Comparison of ENCODE assay signal across 7 cellular contexts in the genomic region with DNA sequence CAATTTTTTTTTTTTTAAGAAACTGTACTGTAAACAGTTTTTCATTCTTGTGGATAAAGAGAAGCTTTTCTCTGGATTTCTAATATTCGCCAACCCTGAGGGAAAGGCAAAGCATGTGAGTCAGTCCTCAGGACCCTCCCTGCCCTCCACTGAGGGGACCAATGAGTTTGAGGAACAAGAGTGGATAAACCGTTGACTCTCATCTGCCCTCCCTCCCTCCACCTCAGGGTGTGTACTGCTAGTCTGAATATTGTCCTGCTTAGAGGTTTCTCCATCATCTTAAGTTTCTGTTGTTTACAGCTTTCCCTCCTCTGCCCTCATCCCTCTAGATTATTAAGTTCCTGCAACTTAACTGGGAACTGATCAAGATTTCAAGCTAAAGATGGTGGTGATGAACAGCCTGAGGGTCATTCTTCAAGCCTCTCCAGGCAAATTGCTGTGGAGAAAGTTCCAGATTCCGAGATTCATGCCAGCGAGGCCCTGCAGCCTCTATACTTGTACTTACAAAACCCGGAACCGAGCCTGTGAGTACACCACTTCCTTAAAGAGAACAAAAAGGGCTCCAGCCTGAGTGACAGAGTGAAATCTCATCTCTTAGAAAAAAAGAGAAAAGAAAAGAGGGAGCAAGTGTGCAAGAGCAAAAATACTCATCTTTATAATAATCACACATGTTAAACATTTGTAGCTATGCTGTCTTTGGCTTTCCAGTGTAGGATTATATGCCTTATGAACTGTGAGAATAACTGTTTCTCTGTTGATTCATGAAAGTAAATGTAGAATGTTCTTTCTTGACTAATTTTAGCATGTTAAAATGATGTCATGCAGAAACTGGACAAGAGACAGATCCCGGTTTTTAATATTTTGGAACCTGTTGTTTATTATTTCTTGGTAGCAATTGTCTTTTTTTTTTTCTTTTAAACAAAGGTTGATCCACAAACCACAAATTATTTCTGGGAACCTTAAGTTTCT. TPM values are rescaled to one million over a fixed set of nuclear protein-coding genes. Genes with fewer than 3 reads are reported as not detected.
DNase-seq lines count a peak whose midpoint lies in the region; ATAC-seq and TF ChIP-seq lines count a peak whose summit lies in the region.

No MANE protein-coding gene starts in this region.

- no peak overlapping the region for H2AFZ ChIP-seq in PC-9

- TF ChIP-seq POLR2A in esophagus muscularis mucosa (IDR thresholded peaks at IDR 0.05; ENCODE audit: low read depth): no peak

- H3K27ac ChIP-seq in Panc1 (ENCODE audit: low read length): peak overlapping the region; percentile 44; the same call in 1 of the 2 replicates
- H3K27ac ChIP-seq in esophagus muscularis mucosa (replicated peaks in 1 of 4): peak overlapping the region; percentile 64 to 73 (median 69)
- peak overlapping the region in 19 of 21 experiments; percentile 41 to 95 (median 79) for H3K27ac ChIP-seq in skin epidermis
- no peak overlapping the region for H3K27ac ChIP-seq in PC-9

- H3K79me2 ChIP-seq in PC-9 (ENCODE audit: low read depth): no peaks in the 10 kb centered on the region

- H3K27me3 ChIP-seq in Panc1 (ENCODE audit: control insufficient read depth, insufficient read depth, low read length) (no peaks in the 10 kb centered on the region), esophagus muscularis mucosa (no peaks in the 10 kb centered on the region), Caco-2 (replicated peaks; ENCODE audit: control insufficient read depth, insufficient read depth, low read length) (no peaks in the 10 kb centered on the region), PC-9 (ENCODE audit: insufficient read depth, low read depth) (no peaks in the 10 kb centered on the region)

- peak; percentile 83 for ATAC-seq in GM18873 (IDR thresholded peaks at IDR 0.05; ENCODE audit: low FRiP score, unreplicated experiment)
- peak; percentile 75 for ATAC-seq in HG02763 (IDR thresholded peaks at IDR 0.05; ENCODE audit: unreplicated experiment)
- ATAC-seq in Panc1: no peak

- no peaks in the 10 kb centered on the region for H3K36me3 Mint-ChIP-seq in Caco-2 (ENCODE audit: insufficient read depth, unreplicated experiment)

- H3K4me3 ChIP-seq in Panc1 (ENCODE audit: low read depth in 2 of 2, low read length in 2 of 2): no peak overlapping the region
- H3K4me3 ChIP-seq in esophagus muscularis mucosa: no peak overlapping the region
- no peak overlapping the region for H3K4me3 ChIP-seq in skin epidermis
- no peak overlapping the region for H3K4me3 ChIP-seq in Caco-2 (ENCODE audit: low read depth, low read length)
- H3K4me3 ChIP-seq in PC-9: no peak overlapping the region

- no peak overlapping the region for H3K4me2 ChIP-seq in PC-9

- H3K4me1 ChIP-seq in Panc1 (ENCODE audit: control insufficient read depth, insufficient read depth, low read length): no peaks in the 10 kb centered on the region
- peaks cover 18 to 34% (median 29%) of the 10 kb centered on the region in 4 donors for H3K4me1 ChIP-seq in esophagus muscularis mucosa
- H3K4me1 ChIP-seq in Caco-2: no peaks in the 10 kb centered on the region
- H3K4me1 ChIP-seq in PC-9 (replicated peaks; ENCODE audit: insufficient read depth): no peaks in the 10 kb centered on the region

- H3K9me3 ChIP-seq in Panc1 (ENCODE audit: control insufficient read depth, insufficient read depth, low read depth, low read length): no peaks in the 10 kb centered on the region
- no peaks in the 10 kb centered on the region for H3K9me3 ChIP-seq in esophagus muscularis mucosa
- no peaks in the 10 kb centered on the region for H3K9me3 ChIP-seq in Caco-2
- H3K9me3 ChIP-seq in PC-9 (ENCODE audit: insufficient read depth, low read depth): no peaks in the 10 kb centered on the region

- H3K36me3 ChIP-seq in Panc1 (ENCODE audit: control insufficient read depth, insufficient read depth, low read length) (no peaks in the 10 kb centered on the region), esophagus muscularis mucosa (no peaks in the 10 kb centered on the region), Caco-2 (ENCODE audit: control insufficient read depth, insufficient read depth, low read length) (no peaks in the 10 kb centered on the region), PC-9 (ENCODE audit: low read depth) (no peaks in the 10 kb centered on the region)

- POLR2A ChIA-PET in Panc1 (lab: Charles Lee) (no interaction called here), Caco-2 (lab: Charles Lee) (no interaction called here), PC-9 (lab: Charles Lee; ENCODE audit: unreplicated experiment) (no interaction called here)

- no peaks in the 10 kb centered on the region for H4K20me1 ChIP-seq in PC-9 (ENCODE audit: insufficient read depth)

- peaks cover 11% of the 10 kb centered on the region for H3K4me1 Mint-ChIP-seq in Caco-2 (ENCODE audit: low read depth, unreplicated experiment)

- CTCF ChIA-PET in Panc1 (lab: Charles Lee) (no interaction called here), Caco-2 (lab: Charles Lee) (no interaction called here), PC-9 (lab: Charles Lee) (no interaction called here)

- intact Hi-C loops in Panc1 (cut with micrococcal nuclease; ENCODE audit: unreplicated experiment): no loop called here
- intact Hi-C loops in esophagus muscularis mucosa (cut with DNase I): no loop called here
- intact Hi-C loops in Caco-2 (cut with micrococcal nuclease; ENCODE audit: unreplicated experiment): no loop called here
- intact Hi-C loops in PC-9 (cut with micrococcal nuclease; ENCODE audit: unreplicated experiment): no loop called here

- H3K4me3 Mint-ChIP-seq in Caco-2 (ENCODE audit: unreplicated experiment): no peak overlapping the region

- H3K9me2 ChIP-seq in PC-9 (ENCODE audit: insufficient read depth): no peaks in the 10 kb centered on the region

- no peaks in the 10 kb centered on the region for H3K9me3 Mint-ChIP-seq in Caco-2 (ENCODE audit: unreplicated experiment)

- BruUV-seq in Panc1 (replicated peaks; lab: Mats Ljungman, UMichigan) (no TSS peak), Caco-2 (replicated peaks; lab: Mats Ljungman, UMichigan) (no TSS peak), PC-9 (replicated peaks; lab: Mats Ljungman, UMichigan) (no TSS peak)

- 54% methylated on average over 7 of the region's 7 CpGs for WGBS in esophagus muscularis mucosa

- in situ Hi-C loops in Panc1 (cut with HindIII; ENCODE audit: low pct_unique_long_range_greater_than_20kb, low sequenced_read_pairs): no loop called here

- no peaks in the 10 kb centered on the region for H3K27me3 Mint-ChIP-seq in Caco-2 (ENCODE audit: insufficient read depth, unreplicated experiment)

- no peak overlapping the region for H3K27ac Mint-ChIP-seq in Caco-2 (ENCODE audit: unreplicated experiment)

- H3F3A ChIP-seq in PC-9 (ENCODE audit: insufficient read depth, low read depth): no peaks in the 10 kb centered on the region

- TF ChIP-seq EP300 in esophagus muscularis mucosa (IDR thresholded peaks at IDR 0.05): no peak

- no peak for DNase-seq in Panc1 (ENCODE audit: low read depth, low spot score)
- no peak for DNase-seq in esophagus muscularis mucosa (ENCODE audit: extremely low spot score)
- DNase-seq in Caco-2: no peak
- no peak for DNase-seq in PC-9

- TF ChIP-seq CTCF in Panc1 (IDR thresholded peaks at IDR 0.05) (no peak), esophagus muscularis mucosa (IDR thresholded peaks at IDR 0.05) (no peak), Caco-2 (IDR thresholded peaks at IDR 0.05; ENCODE audit: insufficient read depth in 1 of 2, low read depth in 1 of 2, low read length in 1 of 2, severe bottlenecking in 1 of 2, unreplicated experiment in 1 of 2) (no peak), PC-9 (conservative IDR thresholded peaks at IDR 0.05) (no peak)

RNA-seq across cellular contexts. Expression of gene CA5B, which starts 11.9 kb away (rescaled TPM):
- total RNA-seq in Panc1 (2021; ENCODE audit: unreplicated experiment) (6.8 TPM), esophagus muscularis mucosa (1 to 10 TPM; 4.2 to 8.2 (median 6.0) TPM), Caco-2 (2022) (4.1 and 4.2 TPM in 2 replicates), PC-9 (2021) (10.9 and 12.1 TPM in 2 replicates)
- polyA plus RNA-seq in Panc1 (2012; ENCODE audit: insufficient read length): 6.5 TPM

RNA-seq across cellular contexts. Expression of gene ZRSR2, which starts 40.4 kb away (rescaled TPM):
- total RNA-seq in Panc1 (2021; ENCODE audit: unreplicated experiment) (3.0 TPM), esophagus muscularis mucosa (10 to 100 TPM in 1 of 4 donors, 1 to 10 TPM in 3; 7.0 to 12.4 (median 9.0) TPM), Caco-2 (2022) (8.1 and 8.4 TPM in 2 replicates), PC-9 (2021) (7.2 and 7.6 TPM in 2 replicates)
- 4.0 TPM for polyA plus RNA-seq in Panc1 (2012; ENCODE audit: insufficient read length)
